Comparison of ENCODE assay signal across 8 cellular contexts in genomic region chr20:25584905-25585704, GRCh38. TPM values are rescaled to one million over a fixed set of nuclear protein-coding genes. Genes with fewer than 3 reads are reported as not detected.
DNase-seq lines count a peak whose midpoint lies in the region; ATAC-seq and TF ChIP-seq lines count a peak whose summit lies in the region.

Gene NINL, minus strand, starts transcription at chr20:25585531. Its CDS starts 58,944 bp downstream, at chr20:25526587.

- peaks cover 6% of the 10 kb centered on the region for H3K4me1 ChIP-seq in CD8-positive, alpha-beta memory T cell (ENCODE audit: insufficient read depth, low read length)
- H3K4me1 ChIP-seq in esophagus squamous epithelium: peaks cover 0 to 28% (median 7%) of the 10 kb centered on the region in 3 donors

- H3K27ac Mint-ChIP-seq in CD8-positive, alpha-beta memory T cell: peak within 1 kb of the TSS in 7 of 8 donors; percentile 2 to 70 (median 43)

- no peaks in the 10 kb centered on the region for H3K36me3 Mint-ChIP-seq in CD8-positive, alpha-beta memory T cell

- peaks cover 5 to 36% of the 10 kb centered on the region in 2 donors for H3K27me3 Mint-ChIP-seq in CD8-positive, alpha-beta memory T cell

- no peaks in the 10 kb centered on the region for H3K27me3 ChIP-seq in CD8-positive, alpha-beta memory T cell (ENCODE audit: insufficient read depth, low read length, poor library complexity, severe bottlenecking)
- H3K27me3 ChIP-seq in esophagus squamous epithelium: no peaks in the 10 kb centered on the region

- POLR2A ChIA-PET in CD8-positive, alpha-beta memory T cell (lab: Charles Lee): no interaction called here

- peak in 2 of 4 donors; percentile 73 to 83 for TF ChIP-seq POLR2A in esophagus squamous epithelium (IDR thresholded peaks at IDR 0.05)

- CTCF ChIA-PET in CD8-positive, alpha-beta memory T cell (lab: Charles Lee): no interaction called here

- peak within 1 kb of the TSS; percentile 68 to 84 (median 78) for H3K4me3 Mint-ChIP-seq in CD8-positive, alpha-beta memory T cell

- intact Hi-C loops in esophagus squamous epithelium (cut with DNase I): no loop called here

- WGBS in esophagus squamous epithelium, 2 donors: 0% methylated on average over 1 of the region's 108 CpGs; no CpG with 5 or more reads in 1 of the 2 donors

- no peaks in the 10 kb centered on the region for H3K9me3 ChIP-seq in CD8-positive, alpha-beta memory T cell (ENCODE audit: low read length)
- H3K9me3 ChIP-seq in esophagus squamous epithelium: no peaks in the 10 kb centered on the region

- no peaks in the 10 kb centered on the region for H3K36me3 ChIP-seq in CD8-positive, alpha-beta memory T cell (ENCODE audit: insufficient read depth, low read length)
- no peaks in the 10 kb centered on the region for H3K36me3 ChIP-seq in esophagus squamous epithelium

- peak within 1 kb of the TSS; percentile 54 for H3K4me3 ChIP-seq in CD8-positive, alpha-beta memory T cell (ENCODE audit: low read length)
- peak within 1 kb of the TSS; percentile 53 to 92 (median 75) for H3K4me3 ChIP-seq in esophagus squamous epithelium

- H3K27ac ChIP-seq in CD8-positive, alpha-beta memory T cell (ENCODE audit: low read depth, low read length): no peak within 1 kb of the TSS
- peak within 1 kb of the TSS; percentile 59 to 84 (median 76) for H3K27ac ChIP-seq in esophagus squamous epithelium

- no peak for TF ChIP-seq CTCF in esophagus squamous epithelium (IDR thresholded peaks at IDR 0.05)

- peak; percentile 82 for ATAC-seq in stimulated activated naive CD8-positive, alpha-beta T cell treated with anti-CD3 and anti-CD28 coated beads, Interleukin-15, Interleukin-2, amounts not matched to agents 100 U/mL and 50 U/mL, for 24 hours
- no peak for ATAC-seq in GM19467 (IDR thresholded peaks at IDR 0.05; ENCODE audit: unreplicated experiment)

- DNase-seq in CD8-positive, alpha-beta memory T cell: peak; percentile 10 to 53 (median 37)
- DNase-seq in H4 (ENCODE audit: low spot score) (peak; percentile 39), NCI-H345 (lab: John Stamatoyannopoulos, UW) (peak; percentile 83), esophagus squamous epithelium (lab: John Stamatoyannopoulos, UW) (no peak), myocyte (ENCODE audit: low read depth) (peak; percentile 73)
- peak; percentile 57 for DNase-seq in activated T-cell treated with anti-CD3 and anti-CD28 coated beads, Interleukin-2, amount 50 U/mL, for 1 hour
- DNase-seq in stimulated activated naive CD8-positive, alpha-beta T cell treated with anti-CD3 and anti-CD28 coated beads, Interleukin-15, Interleukin-2, amounts not matched to agents 100 U/mL and 50 U/mL, for 24 hours: peak; percentile 64

- H3K4me1 Mint-ChIP-seq in CD8-positive, alpha-beta memory T cell: peaks cover 5 to 7% (median 6%) of the 10 kb centered on the region in 3 donors

- H3K9me3 Mint-ChIP-seq in CD8-positive, alpha-beta memory T cell: no peaks in the 10 kb centered on the region

RNA-seq across cellular contexts. Expression of gene NINL, which starts in this region (rescaled TPM):
- total RNA-seq in CD8-positive, alpha-beta memory T cell: 1 to 10 TPM in 1 of 2 experiments, under 1 TPM in 1; 0.77 to 1.5 TPM
- polyA plus RNA-seq in CD8-positive, alpha-beta memory T cell: 0.64 TPM
- total RNA-seq in H4 (2014; rRNA removed; shearing (Covaris generic)): 3.7 and 4.4 TPM in 2 replicates
- total RNA-seq in esophagus squamous epithelium (10 to 100 TPM in 1 of 4 donors, 1 to 10 TPM in 3; 2.5 to 11.6 (median 4.7) TPM), myocyte (4.7 and 6.3 TPM in 2 replicates)
- 4.9 TPM for polyA plus RNA-seq in myocyte (2012)
